9 cellular contexts compared by ENCODE assay signal in genomic region chr2:157257312-157258252, GRCh38. TPM values are rescaled to one million over a fixed set of nuclear protein-coding genes. Genes with fewer than 3 reads are reported as not detected.
DNase-seq lines count a peak whose midpoint lies in the region; ATAC-seq, FAIRE-seq and TF ChIP-seq lines count a peak whose summit lies in the region.
"Had no signal": no experiment of that assay in that cellular context is flagged by ENCODE, and none has a peak within 500 bp of the region (broad histone marks: within the 10 kb centered on the region; RNA-seq: fewer than 3 reads in every experiment).

Gene GALNT5, plus strand, starts transcription at chr2:157257705. Its CDS starts 378 bp downstream, at chr2:157258083.

- TF ChIP-seq POLR2A in HepG2 (IDR thresholded peaks at IDR 0.05; ENCODE audit: insufficient read depth in 1 of 2, low read depth in 2 of 2, low read length in 2 of 2): no peak

- no peaks in the 10 kb centered on the region for H3K36me3 ChIP-seq in HepG2 (replicated peaks in 1 of 2; ENCODE audit: control insufficient read depth in 1 of 2, insufficient read depth in 2 of 2, low read length in 2 of 2)

- in situ Hi-C loops in HepG2 (cut with HindIII; ENCODE audit: extremely low pct_ligation_motif_present, low pct_unique_long_range_greater_than_20kb): no loop called here

- H3K36me3 Mint-ChIP-seq in activated naive CD4-positive, alpha-beta T cell treated with anti-CD3 and anti-CD28 coated beads, Interleukin-2, amount 50 U/mL, for 72 hours: peaks cover 4 to 13% of the 10 kb centered on the region in 2 donors

- no TSS peak for BruUV-seq in HepG2 (replicated peaks; lab: Mats Ljungman, UMichigan)

- H3K27ac Mint-ChIP-seq in activated naive CD4-positive, alpha-beta T cell treated with anti-CD3 and anti-CD28 coated beads, Interleukin-2, amount 50 U/mL, for 72 hours: peak within 1 kb of the TSS; percentile 2 to 17

- H3K27ac ChIP-seq in HepG2 (ENCODE audit: extremely low read length, insufficient read depth, low read length): no peak within 1 kb of the TSS

- peaks cover 0 to 10% of the 10 kb centered on the region in 2 donors for H3K9me3 Mint-ChIP-seq in activated naive CD4-positive, alpha-beta T cell treated with anti-CD3 and anti-CD28 coated beads, Interleukin-2, amount 50 U/mL, for 72 hours

- H3K4me1 ChIP-seq in HepG2 (ENCODE audit: insufficient read depth, low read length): peaks cover 5% of the 10 kb centered on the region; the same call in 1 of the 2 replicates

- H3K4me3 ChIP-seq in HepG2 (replicated peaks in 1 of 3; ENCODE audit: insufficient read depth in 1 of 3, low read depth in 2 of 3, low read length in 3 of 3): no peak within 1 kb of the TSS

- FAIRE-seq in HepG2 (lab: Jason Lieb, UNC): no peak
- FAIRE-seq in urothelium cell line (lab: Jason Lieb, UNC): no peak

- TF ChIP-seq EP300 in HepG2 (IDR thresholded peaks at IDR 0.05; ENCODE audit: low read depth in 2 of 2, low read length in 2 of 2): no peak
- no peak for TF ChIP-seq EP300 in HepG2 (CRISPR knock-in tag; IDR thresholded peaks at IDR 0.05; ENCODE audit: borderline replicate concordance)

- POLR2A ChIA-PET in HepG2 (lab: Yijun Ruan, JAX): no interaction called here

- H3K9me3 ChIP-seq in HepG2 (ENCODE audit: low read length): no peaks in the 10 kb centered on the region

- ATAC-seq in activated naive CD4-positive, alpha-beta T cell treated with anti-CD3 and anti-CD28 coated beads, Interleukin-2, amount 50 U/mL, for 72 hours: no peak
- ATAC-seq in HepG2: peak; percentile 66
- ATAC-seq in HG03025 (IDR thresholded peaks at IDR 0.05; ENCODE audit: low FRiP score, unreplicated experiment): no peak

- H3K79me2 ChIP-seq in HepG2 (ENCODE audit: insufficient read depth, low read length): no peaks in the 10 kb centered on the region

- no peaks in the 10 kb centered on the region for H4K20me1 ChIP-seq in HepG2 (ENCODE audit: insufficient read depth, low read length)

- H2AFZ ChIP-seq in HepG2 (ENCODE audit: low read length): no peak within 1 kb of the TSS

- no peak within 1 kb of the TSS for H3K9ac ChIP-seq in HepG2 (ENCODE audit: insufficient read depth, low read depth, low read length)

- WGBS in HepG2 (ENCODE audit: low lambda C conversion rate): 10% methylated on average over 15 of the region's 15 CpGs

- TF ChIP-seq RAD21 in HepG2 (CRISPR knock-in tag; IDR thresholded peaks at IDR 0.05): no peak

- H3K4me2 ChIP-seq in HepG2 (ENCODE audit: low read depth, low read length): no peak within 1 kb of the TSS

- no peaks in the 10 kb centered on the region; a peak in 2 of 5 replicates for H3K27me3 ChIP-seq in HepG2 (ENCODE audit: control insufficient read depth in 1 of 2, insufficient read depth in 2 of 2, low read length in 2 of 2)

- no peak for DNase-seq in activated naive CD4-positive, alpha-beta T cell treated with anti-CD3 and anti-CD28 coated beads, Interleukin-2, amount 50 U/mL, for 72 hours (ENCODE audit: low spot score in 2 of 2)
- no peak for DNase-seq in activated naive CD4-positive, alpha-beta T cell treated with Interleukin-2 at 50 U/mL for 16 hours
- DNase-seq in cerebellum (ENCODE audit: low spot score) (peak; percentile 44), HepG2 (ENCODE audit: low spot score) (no peak), urothelium cell line (ENCODE audit: low spot score) (peak; percentile 17), SK-N-DZ (ENCODE audit: low spot score) (no peak)
- DNase-seq in activated effector memory CD4-positive, alpha-beta T cell treated with Interleukin-2 at 50 U/mL for 16 hours: no peak

- intact Hi-C loops in HepG2 (cut with micrococcal nuclease; ENCODE audit: unreplicated experiment): no loop called here

- CTCF ChIA-PET in HepG2 (lab: Yijun Ruan, JAX; ENCODE audit: low intra/inter-chr PET ratio, low total read pairs): no interaction called here

- no peak for TF ChIP-seq CTCF in HepG2 (CRISPR knock-in tag; IDR thresholded peaks at IDR 0.05)

TF ChIP-seq in HepG2, 621 proteins besides CTCF, POLR2A, EP300 and RAD21:
- TF ChIP-seq PRPF4 (IDR thresholded peaks at IDR 0.05; ENCODE audit: low read depth, low read length, poor library complexity, severe bottlenecking) (no peak), ZNF121 (CRISPR knock-in tag; IDR thresholded peaks at IDR 0.05) (no peak), DDIT3 (CRISPR knock-in tag; IDR thresholded peaks at IDR 0.05) (no peak), NFE2L1 (CRISPR knock-in tag; IDR thresholded peaks at IDR 0.05; ENCODE audit: borderline replicate concordance) (no peak), ZNF768 (CRISPR knock-in tag; IDR thresholded peaks at IDR 0.05) (no peak), ZNF512 (CRISPR knock-in tag; IDR thresholded peaks at IDR 0.05) (no peak)

RNA-seq across cellular contexts. Expression of gene GALNT5, which starts in this region (rescaled TPM):
- total RNA-seq in activated naive CD4-positive, alpha-beta T cell treated with anti-CD3 and anti-CD28 coated beads, Interleukin-2, amount 50 U/mL, for 72 hours: under 1 TPM in 1 of 2 donors, not detected in 1; 0.10 TPM
- total RNA-seq in cerebellum (0.45 TPM), HepG2 (2016; rRNA removed; fragmentation: Illumina TruSeq; extraction: Trizol) (not detected in 2 replicates)
- not detected in 2 replicates for total RNA-seq in HepG2 (2016; cell fraction: cytosol; rRNA removed; fragmentation: Illumina TruSeq; extraction: Trizol; ENCODE audit: low read depth)
- total RNA-seq in HepG2 (2016; cell fraction: insoluble cytoplasmic fraction; rRNA removed; fragmentation: Illumina TruSeq; extraction: Trizol): not detected in 2 replicates
- total RNA-seq in HepG2 (2016; cell fraction: membrane; rRNA removed; fragmentation: Illumina TruSeq; extraction: Trizol): not detected in 2 replicates
- not detected in 2 replicates for total RNA-seq in HepG2 (2016; cell fraction: nucleus; rRNA removed; fragmentation: Illumina TruSeq; extraction: Trizol)
- not detected in 2 replicates for polyA plus RNA-seq in HepG2 (2011; rRNA removed)
- not detected in 2 replicates for polyA plus RNA-seq in HepG2 (2011; cell fraction: cytosol; rRNA removed)
- polyA plus RNA-seq in HepG2 (2011; cell fraction: nucleus; rRNA removed): not detected in 2 replicates
- polyA plus RNA-seq in HepG2 (2012): not detected in 2 replicates
- not detected in 2 replicates for polyA plus RNA-seq in HepG2 (2016; cell fraction: cytosol; fragmentation: Illumina TruSeq; extraction: Trizol; ENCODE audit: low read depth)
- polyA plus RNA-seq in HepG2 (2016; cell fraction: insoluble cytoplasmic fraction; fragmentation: Illumina TruSeq; extraction: Trizol; ENCODE audit: low read depth): not detected in 2 replicates
- polyA plus RNA-seq in HepG2 (2016; cell fraction: membrane; fragmentation: Illumina TruSeq; extraction: Trizol; ENCODE audit: low read depth): not detected in 2 replicates
- not detected in 2 replicates for polyA plus RNA-seq in HepG2 (2016; cell fraction: nucleus; fragmentation: Illumina TruSeq; extraction: Trizol; ENCODE audit: insufficient read depth, low read depth)
- 0.07 TPM in 1 of 2 replicates, not detected in the other for polyA minus RNA-seq in HepG2 (2011; rRNA and poly(A)+ RNA removed; ENCODE audit: low replicate concordance)
- not detected in 2 replicates for polyA minus RNA-seq in HepG2 (2011; cell fraction: cytosol; rRNA and poly(A)+ RNA removed)
- not detected in 2 replicates for polyA minus RNA-seq in HepG2 (2011; cell fraction: nucleus; rRNA and poly(A)+ RNA removed)
- polyA plus RNA-seq in SK-N-DZ (2014; cell fraction: cytosol; rRNA removed): not detected in 2 replicates
- not detected in 2 replicates for polyA plus RNA-seq in SK-N-DZ (2014; cell fraction: nucleus; rRNA removed)
- total RNA-seq: SK-MEL-5 had no signal

Comparison
In these comparisons a context has a peak if more than half of its experiments do, and no peak if none do; other contexts are left out.
1. Peak in DNase-seq in cerebellum; RNA of the gene not detected or under 1 TPM.
2. Peak in ATAC-seq in HepG2; RNA of the gene not detected or under 1 TPM.